In genomic region chr1:54238353-54239040, GRCh38 we compare ENCODE assay signal across 1 cellular context.
TF ChIP-seq lines count a peak whose summit lies in the region.

No MANE protein-coding gene starts in this region.

TF ChIP-seq in K562, 482 proteins besides CTCF, POLR2A, EP300 and RAD21:
- peak; percentile 31 for TF ChIP-seq RBM22 (IDR thresholded peaks at IDR 0.05; ENCODE audit: low read depth, low read length, poor library complexity, severe bottlenecking)
- no peak for TF ChIP-seq THRAP3 (IDR thresholded peaks at IDR 0.05; ENCODE audit: borderline replicate concordance)
